ENCODE assay signal across 1 cellular context in genomic region chr6:168179133-168179532, GRCh38.
TF ChIP-seq lines count a peak whose summit lies in the region.

No MANE protein-coding gene starts in this region.

TF ChIP-seq in WTC11, 78 proteins besides CTCF, POLR2A, EP300 and RAD21 (continued from another document):
- TF ChIP-seq ZNF281 (CRISPR knock-in tag; IDR thresholded peaks at IDR 0.05) (no peak), FOXP4 (CRISPR knock-in tag; IDR thresholded peaks at IDR 0.05) (no peak), ZNF219 (CRISPR knock-in tag; IDR thresholded peaks at IDR 0.05; ENCODE audit: borderline replicate concordance) (no peak), E2F1 (CRISPR knock-in tag; IDR thresholded peaks at IDR 0.05) (no peak)
TF ChIP-seq in WTC11: peak in this region for 0.
